Comparison of ENCODE assay signal across 1 cellular context in genomic region chr15:64017082-64017588, GRCh38.
A peak's percentile ranks its signal among the peaks of the same experiment; 100 is the strongest.
TF ChIP-seq lines count a peak whose summit lies in the region.

No MANE protein-coding gene starts in this region.

TF ChIP-seq in HEK293, 187 proteins besides CTCF, POLR2A, EP300 and RAD21 (continued from another document):
- no peak for TF ChIP-seq PRDM10 (tag by site-specific recombination; IDR thresholded peaks at IDR 0.05)
- no peak for TF ChIP-seq ZNF513 (tag by site-specific recombination; IDR thresholded peaks at IDR 0.05)
- 0 out of 2 replicates have a peak, but pooled peaks have one; percentile 27 for TF ChIP-seq ZNF692 (tag by site-specific recombination; IDR thresholded peaks at IDR 0.05)
- no peak for TF ChIP-seq TCF7L2 (IDR thresholded peaks at IDR 0.05; ENCODE audit: borderline replicate concordance, low read depth, low read length)
- TF ChIP-seq ZNF501 (tag by site-specific recombination; IDR thresholded peaks at IDR 0.05): no peak
- no peak for TF ChIP-seq ZNF654 (tag by site-specific recombination; IDR thresholded peaks at IDR 0.05; ENCODE audit: low read depth)
- TF ChIP-seq ZNF747 (tag by site-specific recombination; IDR thresholded peaks at IDR 0.05): no peak
- no peak for TF ChIP-seq ZBTB10 (tag by site-specific recombination; IDR thresholded peaks at IDR 0.05)
- no peak for TF ChIP-seq ZNF398 (tag by site-specific recombination; IDR thresholded peaks at IDR 0.05)
- TF ChIP-seq ZNF677 (tag by site-specific recombination; IDR thresholded peaks at IDR 0.05): no peak
- TF ChIP-seq ZBTB1 (tag by site-specific recombination; IDR thresholded peaks at IDR 0.05): no peak
- TF ChIP-seq ZNF585B (tag by site-specific recombination; IDR thresholded peaks at IDR 0.05): no peak
- no peak for TF ChIP-seq ZNF416 (tag by site-specific recombination; IDR thresholded peaks at IDR 0.05)
- TF ChIP-seq ZFP3 (tag by site-specific recombination; IDR thresholded peaks at IDR 0.05; ENCODE audit: low read depth): no peak
- no peak for TF ChIP-seq PATZ1 (tag by site-specific recombination; IDR thresholded peaks at IDR 0.05)
- TF ChIP-seq AEBP2 (tag by site-specific recombination; IDR thresholded peaks at IDR 0.05; ENCODE audit: borderline replicate concordance): no peak
- TF ChIP-seq ZNF169 (tag by site-specific recombination; IDR thresholded peaks at IDR 0.05): no peak
- TF ChIP-seq ZNF221 (tag by site-specific recombination; IDR thresholded peaks at IDR 0.05; ENCODE audit: borderline replicate concordance): no peak
- peak; percentile 47; the same call in 1 of the 2 replicates for TF ChIP-seq ZBTB48 (tag by site-specific recombination; IDR thresholded peaks at IDR 0.05)
- TF ChIP-seq ZNF621 (tag by site-specific recombination; IDR thresholded peaks at IDR 0.05): no peak
- no peak for TF ChIP-seq ZNF610 (tag by site-specific recombination; IDR thresholded peaks at IDR 0.05; ENCODE audit: borderline replicate concordance)
- TF ChIP-seq ZSCAN16 (tag by site-specific recombination; IDR thresholded peaks at IDR 0.05): no peak
- TF ChIP-seq ZNF155 (tag by site-specific recombination; IDR thresholded peaks at IDR 0.05): no peak
- TF ChIP-seq ZBTB7A (tag by site-specific recombination; IDR thresholded peaks at IDR 0.05; ENCODE audit: low read depth): no peak
- TF ChIP-seq ZNF24 (tag by site-specific recombination; IDR thresholded peaks at IDR 0.05): peak; percentile 90
- no peak for TF ChIP-seq ZNF19 (tag by site-specific recombination; IDR thresholded peaks at IDR 0.05; ENCODE audit: low read depth)
- TF ChIP-seq ZSCAN23 (tag by site-specific recombination; IDR thresholded peaks at IDR 0.05): no peak
- no peak for TF ChIP-seq ZNF596 (tag by site-specific recombination; IDR thresholded peaks at IDR 0.05)
- no peak for TF ChIP-seq FEZF1 (tag by site-specific recombination; IDR thresholded peaks at IDR 0.05)
- TF ChIP-seq BCL6B (tag by site-specific recombination; IDR thresholded peaks at IDR 0.05): no peak
- TF ChIP-seq KLF1 (tag by site-specific recombination; IDR thresholded peaks at IDR 0.05): no peak
- TF ChIP-seq ZNF791 (tag by site-specific recombination; IDR thresholded peaks at IDR 0.05): no peak
- no peak for TF ChIP-seq ZNF792 (tag by site-specific recombination; IDR thresholded peaks at IDR 0.05)
- peak; percentile 61 for TF ChIP-seq ZNF629 (tag by site-specific recombination; IDR thresholded peaks at IDR 0.05)
TF ChIP-seq in HEK293: peak in this region for 6.
